11 cellular contexts compared by ENCODE assay signal in the genomic region with DNA sequence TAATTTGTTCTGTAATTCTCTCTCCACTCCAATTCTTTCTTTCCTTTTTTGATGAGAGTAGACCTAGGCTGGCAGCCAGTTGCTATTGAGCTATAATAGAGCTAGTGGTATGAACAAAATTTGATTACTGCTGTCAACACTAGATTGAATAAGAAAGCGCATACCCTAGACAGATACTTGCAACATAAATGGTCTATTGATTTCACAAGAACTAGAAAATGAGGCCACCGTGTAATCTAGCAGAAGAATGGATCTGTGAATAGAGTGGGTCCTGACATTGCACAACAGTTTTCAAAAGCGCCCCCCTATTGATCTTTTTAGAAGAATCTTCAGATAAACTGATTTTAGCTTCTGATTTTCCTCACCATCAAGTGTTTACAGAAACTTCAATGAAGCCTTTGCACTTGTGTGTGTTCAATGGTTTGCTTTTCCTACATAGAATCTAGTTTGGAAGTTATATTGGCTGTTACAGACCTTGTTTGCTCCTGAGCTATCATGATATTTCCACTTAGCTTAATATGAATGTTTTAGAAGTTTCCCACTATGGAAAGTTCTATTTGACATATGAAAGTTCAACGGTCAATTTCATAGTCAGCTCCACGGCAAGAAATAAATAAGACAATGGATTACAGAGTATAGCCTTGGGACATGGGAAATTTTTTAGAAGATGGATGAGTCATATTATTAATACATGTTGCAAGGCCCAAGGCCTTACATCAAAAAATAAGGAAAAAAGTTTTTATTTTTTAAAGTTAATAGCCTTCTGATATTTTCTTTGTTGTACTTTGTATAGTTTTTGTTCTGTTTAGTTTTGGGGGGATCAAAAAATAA. TPM values are rescaled to one million over a fixed set of nuclear protein-coding genes. Genes with fewer than 3 reads are reported as not detected.
A peak's percentile ranks its signal among the peaks of the same experiment; 100 is the strongest.
DNase-seq lines count a peak whose midpoint lies in the region; ATAC-seq and TF ChIP-seq lines count a peak whose summit lies in the region.
"Had no signal": no experiment of that assay in that cellular context is flagged by ENCODE, and none has a peak within 500 bp of the region (broad histone marks: within the 10 kb centered on the region; RNA-seq: fewer than 3 reads in every experiment).

No MANE protein-coding gene starts in this region.

- ATAC-seq in HCT116 (no peak), T-cell (replicated peaks in 1 of 4) (no peak), HG02588 (IDR thresholded peaks at IDR 0.05; ENCODE audit: unreplicated experiment) (no peak)
- ATAC-seq: stimulated activated naive CD8-positive, alpha-beta T cell treated with anti-CD3 and anti-CD28 coated beads, Interleukin-15, Interleukin-2, amounts not matched to agents 100 U/mL and 50 U/mL, for 24 hours had no signal

- no peak for TF ChIP-seq RAD21 in HCT116 (IDR thresholded peaks at IDR 0.05; ENCODE audit: low read depth)

- no peak for TF ChIP-seq CTCF in HCT116 (IDR thresholded peaks at IDR 0.05 in 2 of 3, conservative IDR thresholded peaks at IDR 0.05 in 1 of 3; ENCODE audit: borderline replicate concordance in 1 of 3, insufficient read depth in 1 of 3, low read depth in 2 of 3, low read length in 2 of 3)
- TF ChIP-seq CTCF in spleen (IDR thresholded peaks at IDR 0.05 in 8 of 11, conservative IDR thresholded peaks at IDR 0.05 in 3 of 11) = no peak
- no peak for TF ChIP-seq CTCF in endodermal cell (conservative IDR thresholded peaks at IDR 0.05)

- TF ChIP-seq POLR2A in HCT116 (IDR thresholded peaks at IDR 0.05; ENCODE audit: borderline replicate concordance, extremely low read depth, insufficient read depth, insufficient read length) (no peak), spleen (IDR thresholded peaks at IDR 0.05) (no peak)

- H3K36me3 ChIP-seq in HCT116 (ENCODE audit: control insufficient read depth in 1 of 2, insufficient read depth in 2 of 2, low read length in 2 of 2) (no peaks in the 10 kb centered on the region), spleen (peaks cover 0 to 3% (median 0%) of the 10 kb centered on the region in 6 donors), endodermal cell (ENCODE audit: control insufficient read depth, insufficient read depth, low read length) (no peaks in the 10 kb centered on the region)

- RAD21 ChIA-PET in HCT116 (lab: Charles Lee; ENCODE audit: low non-redundant PET in 1 of 2, low total read pairs in 2 of 2, uncharacterized antibody in 2 of 2, unreplicated experiment in 2 of 2) = no interaction called here

- CTCF ChIA-PET in HCT116 (lab: Charles Lee) = no interaction called here
- CTCF ChIA-PET in T-cell (lab: Charles Lee) = interaction anchor here in 1 of 2 donors (0.8 to 1.0 kb wide), 2 partner anchors 122 to 1598 kb away, joined by 3 read pairs; no protein-coding TSS in a partner anchor

- H3K4me3 ChIP-seq in HCT116 (replicated peaks in 1 of 2; ENCODE audit: low read depth in 1 of 2, low read length in 2 of 2) (no peak overlapping the region), spleen (no peak overlapping the region), endodermal cell (ENCODE audit: low read length) (no peak overlapping the region)

- no peaks in the 10 kb centered on the region for H3K27me3 ChIP-seq in HCT116 (ENCODE audit: insufficient read depth, low read length)
- no peaks in the 10 kb centered on the region for H3K27me3 ChIP-seq in spleen (replicated peaks in 1 of 7)
- no peaks in the 10 kb centered on the region for H3K27me3 ChIP-seq in endodermal cell (ENCODE audit: control insufficient read depth, insufficient read depth, low read length, poor library complexity, severe bottlenecking)

- no peaks in the 10 kb centered on the region for H3K36me3 Mint-ChIP-seq in T-cell
- no peaks in the 10 kb centered on the region for H3K36me3 Mint-ChIP-seq in endodermal cell (ENCODE audit: low read depth)

- H3K9me2 ChIP-seq in HCT116 (ENCODE audit: insufficient read depth) = no peaks in the 10 kb centered on the region

- no peaks in the 10 kb centered on the region for H3K79me2 ChIP-seq in HCT116 (ENCODE audit: insufficient read depth, low read length)

- H3K27ac ChIP-seq in HCT116 (ENCODE audit: low read depth, low read length) (no peak overlapping the region), spleen (peak overlapping the region in 6 of 8 donors; percentile 30 to 89 (median 87)), endodermal cell (ENCODE audit: low read depth, low read length) (no peak overlapping the region)

- no TSS peak for BruUV-seq in HCT116 (replicated peaks; lab: Mats Ljungman, UMichigan)

- H3K4me1 ChIP-seq in HCT116 (ENCODE audit: control insufficient read depth in 1 of 2, insufficient read depth in 2 of 2, low read length in 2 of 2) (peaks cover 22 to 31% of the 10 kb centered on the region in 2 experiments; a peak in 2 of 4 replicates), spleen (peaks cover 39 to 100% (median 95%) of the 10 kb centered on the region in 6 donors), endodermal cell (ENCODE audit: control insufficient read depth, insufficient read depth, low read length) (no peaks in the 10 kb centered on the region)

- H3K27ac Mint-ChIP-seq in T-cell (peak overlapping the region; percentile 10 to 25), endodermal cell (no peak overlapping the region)

- H3K4me3 Mint-ChIP-seq in T-cell = peak overlapping the region in 1 of 3 donors; percentile 6
- H3K4me3 Mint-ChIP-seq in endodermal cell = no peak overlapping the region

- no peak overlapping the region for H2AFZ ChIP-seq in HCT116 (ENCODE audit: low read depth, low read length, poor library complexity, severe bottlenecking)

- no peaks in the 10 kb centered on the region for H3K9me3 ChIP-seq in HCT116 (ENCODE audit: control insufficient read depth in 1 of 2, insufficient read depth in 1 of 2, low read depth in 1 of 2, low read length in 2 of 2)
- no peaks in the 10 kb centered on the region for H3K9me3 ChIP-seq in spleen
- no peaks in the 10 kb centered on the region for H3K9me3 ChIP-seq in endodermal cell (ENCODE audit: control insufficient read depth, low read length)

- no peak overlapping the region for H3K9ac ChIP-seq in HCT116 (ENCODE audit: low read length)
- H3K9ac ChIP-seq in endodermal cell (ENCODE audit: extremely low read depth, low read length, poor library complexity, severe bottlenecking) = no peak overlapping the region

- H3K9me3 Mint-ChIP-seq in T-cell = no peaks in the 10 kb centered on the region
- no peaks in the 10 kb centered on the region for H3K9me3 Mint-ChIP-seq in endodermal cell

- intact Hi-C loops in HCT116 (cut with micrococcal nuclease) = no loop called here
- intact Hi-C loops in spleen (cut with DNase I; ENCODE audit: low total_unique reads) = no loop called here

- H4K20me1 ChIP-seq in HCT116 (ENCODE audit: insufficient read depth) = no peaks in the 10 kb centered on the region

- no peak for DNase-seq in HCT116 (ENCODE audit: low read depth, low spot score)
- DNase-seq in T-cell = no peak
- DNase-seq in fibroblast of the conjunctiva (ENCODE audit: low read depth) = peak; percentile 29
- DNase-seq in spleen = no peak
- no peak for DNase-seq in endodermal cell
- DNase-seq in NCI-H510A (lab: John Stamatoyannopoulos, UW) = no peak
- DNase-seq: activated effector memory CD4-positive, alpha-beta T cell treated with Interleukin-2 at 50 U/mL for 16 hours; DMS153; NCI-H187; stimulated activated naive CD8-positive, alpha-beta T cell treated with anti-CD3 and anti-CD28 coated beads, Interleukin-15, Interleukin-2, amounts not matched to agents 100 U/mL and 50 U/mL, for 24 hours had no signal

- peaks cover 67 to 90% (median 84%) of the 10 kb centered on the region in 3 donors for H3K4me1 Mint-ChIP-seq in T-cell
- H3K4me1 Mint-ChIP-seq in endodermal cell = peaks cover 22% of the 10 kb centered on the region

- no peak overlapping the region for H3K4me2 ChIP-seq in HCT116 (ENCODE audit: low read length)

- POLR2A ChIA-PET in HCT116 (lab: Charles Lee) (no interaction called here), T-cell (lab: Charles Lee) (interaction anchor here in 1 of 2 donors (0.6 kb wide), 1 partner anchor 266 kb away, joined by 5 read pairs; no protein-coding TSS in a partner anchor)

- WGBS in spleen, 5 donors = 62 to 79% (median 71%) methylated on average over 5 of the region's 5 CpGs
- WGBS in endodermal cell (ENCODE audit: insufficient coverage in 1 of 2, insufficient read length in 1 of 2), 2 experiments = 82 to 94% methylated on average over 3 to 5 of the region's 5 CpGs

- H3K27me3 Mint-ChIP-seq in T-cell = no peaks in the 10 kb centered on the region
- no peaks in the 10 kb centered on the region for H3K27me3 Mint-ChIP-seq in endodermal cell (ENCODE audit: insufficient read depth)

TF ChIP-seq in HCT116, 20 proteins besides CTCF, POLR2A, EP300 and RAD21:
- peak; percentile 33; the same call in 1 of the 2 replicates for TF ChIP-seq CEBPB (IDR thresholded peaks at IDR 0.05; ENCODE audit: low read depth)
- no peak for TF ChIP-seq EZH2phosphoT487 (IDR thresholded peaks at IDR 0.05; ENCODE audit: borderline replicate concordance)
- peak; percentile 36; the same call in 1 of the 2 replicates for TF ChIP-seq FOSL1 (IDR thresholded peaks at IDR 0.05; ENCODE audit: low read depth)
- TF ChIP-seq JUND (IDR thresholded peaks at IDR 0.05) = peak; percentile 30; the same call in 1 of the 2 replicates

RNA-seq across cellular contexts. Expression of gene UTRN, which starts 55.6 kb away (rescaled TPM):
- 28.4 TPM for total RNA-seq in HCT116 (2021; ENCODE audit: unreplicated experiment)
- polyA plus RNA-seq in HCT116 (2012) = 7.7 and 11.4 TPM in 2 replicates
- total RNA-seq in T-cell = 100 to 1,000 TPM; 130 to 247 (median 164) TPM
- total RNA-seq in spleen = 100 to 1,000 TPM; 273 to 539 (median 391) TPM
- polyA plus RNA-seq in spleen = 10 to 100 TPM; 15.4 to 29.1 (median 16.7) TPM
- total RNA-seq in endodermal cell = 10 to 100 TPM; 67.7 to 79.7 TPM
- 40.1 TPM for polyA plus RNA-seq in endodermal cell (2013, experiment 1 of 2)
- polyA plus RNA-seq in endodermal cell (2013, experiment 2 of 2) = 44.5 TPM

Comparison
In these comparisons a context has a peak if more than half of its experiments do, and no peak if none do; other contexts are left out.
1. H3K27ac ChIP-seq: peak in spleen (6 of 8); none in HCT116 (single experiment) and endodermal cell (single experiment).